9 cellular contexts compared by ENCODE assay signal in the genomic region with DNA sequence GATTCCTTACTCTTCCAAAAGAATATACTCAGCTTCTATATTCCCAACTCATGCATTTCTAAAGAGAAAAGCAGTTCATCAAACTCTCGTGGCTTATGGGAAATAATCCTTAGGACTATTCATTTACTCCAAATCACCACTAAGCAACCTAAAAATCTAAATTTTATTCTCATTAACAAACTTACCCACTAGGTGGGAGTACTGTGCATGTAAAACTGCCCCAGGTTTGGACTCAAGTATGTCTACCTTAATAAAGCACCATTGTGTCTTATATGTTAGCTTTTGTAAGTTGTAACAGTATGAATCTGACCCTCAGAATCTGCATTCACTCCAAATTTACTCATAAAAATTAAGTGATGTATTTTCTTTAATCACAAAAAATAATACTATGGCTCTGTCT. TPM values are rescaled to one million over a fixed set of nuclear protein-coding genes. Genes with fewer than 3 reads are reported as not detected.
DNase-seq lines count a peak whose midpoint lies in the region; ATAC-seq, FAIRE-seq and TF ChIP-seq lines count a peak whose summit lies in the region.
"Had no signal": no experiment of that assay in that cellular context is flagged by ENCODE, and none has a peak within 500 bp of the region (broad histone marks: within the 10 kb centered on the region; RNA-seq: fewer than 3 reads in every experiment).

No MANE protein-coding gene starts in this region.

- ATAC-seq in GM21515 (IDR thresholded peaks at IDR 0.05; ENCODE audit: unreplicated experiment) (no peak), HG02678 (IDR thresholded peaks at IDR 0.05; ENCODE audit: unreplicated experiment) (no peak)

- TF ChIP-seq CTCF in GM12872 (IDR thresholded peaks at IDR 0.05; ENCODE audit: insufficient read depth, low read depth, low read length): peak; percentile 36; the same call in 2 of the 3 replicates

- FAIRE-seq in HTR-8/SVneo (lab: Jason Lieb, UNC): no peak
- no peak for FAIRE-seq in GM12891 (lab: Jason Lieb, UNC)

- TF ChIP-seq POLR2A in GM12891 (IDR thresholded peaks at IDR 0.05; ENCODE audit: low read depth, low read length): no peak

- DNase-seq in HTR-8/SVneo (ENCODE audit: insufficient read length, low spot score) (peak; percentile 9), amniotic stem cell (lab: John Stamatoyannopoulos, UW) (peak; percentile 21), myocyte (ENCODE audit: low read depth) (peak; percentile 47), medulla oblongata (ENCODE audit: extremely low spot score) (no peak), GM12891 (ENCODE audit: insufficient read length, low spot score) (no peak)
- DNase-seq: thyroid gland had no signal

TF ChIP-seq in GM12891, 5 proteins besides CTCF, POLR2A, EP300 and RAD21:
- no peak for TF ChIP-seq SPI1 (IDR thresholded peaks at IDR 0.05; ENCODE audit: low read depth, low read length)
- TF ChIP-seq POU2F2 (IDR thresholded peaks at IDR 0.05; ENCODE audit: low read depth, low read length): no peak
- no peak for TF ChIP-seq PAX5 (IDR thresholded peaks at IDR 0.05; ENCODE audit: insufficient read depth, low read length, severe bottlenecking)
- no peak for TF ChIP-seq POLR2AphosphoS5 (IDR thresholded peaks at IDR 0.05; ENCODE audit: low read depth, low read length)
- TF ChIP-seq TAF1 (IDR thresholded peaks at IDR 0.05; ENCODE audit: low read depth, low read length): no peak

RNA-seq across cellular contexts. Expression of gene RAD18, which starts 25.3 kb away (rescaled TPM):
- 7.7 and 17.4 TPM in 2 replicates for total RNA-seq in myocyte
- 2.3 TPM for polyA plus RNA-seq in myocyte (2012)
- polyA plus RNA-seq in GM12891 (2012; ENCODE audit: low read depth, missing spikeins): 9.6 TPM

Comparison
In these comparisons a context has a peak if more than half of its experiments do, and no peak if none do; other contexts are left out.
1. DNase-seq: peak in HTR-8/SVneo (single experiment), amniotic stem cell (single experiment) and myocyte (single experiment); none in medulla oblongata (single experiment) and GM12891 (single experiment).